In genomic region chr2:73892631-73893329, GRCh38 we compare ENCODE assay signal across 13 cellular contexts. TPM values are rescaled to one million over a fixed set of nuclear protein-coding genes. Genes with fewer than 3 reads are reported as not detected.
DNase-seq lines count a peak whose midpoint lies in the region; ATAC-seq and TF ChIP-seq lines count a peak whose summit lies in the region.
"Had no signal": no experiment of that assay in that cellular context is flagged by ENCODE, and none has a peak within 500 bp of the region (broad histone marks: within the 10 kb centered on the region; RNA-seq: fewer than 3 reads in every experiment).

TSS of gene ACTG2 (plus strand) at chr2:73893008. CDS start at chr2:73901312, 8,304 bp downstream.

- TF ChIP-seq POLR2A in sigmoid colon (IDR thresholded peaks at IDR 0.05) = peak; percentile 87 to 97

- TF ChIP-seq CTCF in WI38 (IDR thresholded peaks at IDR 0.05; ENCODE audit: low read depth, low read length) = no peak
- no peak for TF ChIP-seq CTCF in sigmoid colon (IDR thresholded peaks at IDR 0.05)

- ATAC-seq in HG02870 (IDR thresholded peaks at IDR 0.05; ENCODE audit: unreplicated experiment) = no peak
- ATAC-seq: gastrocnemius medialis had no signal

- H3K4me1 Mint-ChIP-seq in activated CD4-positive, alpha-beta memory T cell treated with anti-CD3 and anti-CD28 coated beads for 36 hours (ENCODE audit: low read depth) = peaks cover 27% of the 10 kb centered on the region

- H3K36me3 ChIP-seq in sigmoid colon = peaks cover 27 to 41% (median 31%) of the 10 kb centered on the region in 4 donors
- H3K36me3 ChIP-seq: gastrocnemius medialis had no signal

- H3K36me3 Mint-ChIP-seq in activated CD4-positive, alpha-beta memory T cell treated with anti-CD3 and anti-CD28 coated beads for 36 hours = no peaks in the 10 kb centered on the region
- H3K36me3 Mint-ChIP-seq: CD14-positive monocyte had no signal

- H3K27me3 ChIP-seq in sigmoid colon = no peaks in the 10 kb centered on the region
- H3K27me3 ChIP-seq: gastrocnemius medialis had no signal

- peak within 1 kb of the TSS; percentile 90 to 99 (median 94) for H3K27ac ChIP-seq in sigmoid colon
- H3K27ac ChIP-seq: gastrocnemius medialis, VCaP had no signal

- peak; percentile 35 to 90 (median 70) for TF ChIP-seq EP300 in sigmoid colon (IDR thresholded peaks at IDR 0.05)

- intact Hi-C loops in sigmoid colon (cut with DNase I) = loop anchor here (2.0 kb wide), 2 partner anchors 22 to 54 kb away; no protein-coding TSS in a partner anchor
- intact Hi-C loops in activated CD4-positive, alpha-beta memory T cell treated with anti-CD3 and anti-CD28 coated beads for 36 hours (cut with micrococcal nuclease) = no loop called here

- CTCF ChIA-PET in activated CD4-positive, alpha-beta memory T cell treated with anti-CD3 and anti-CD28 coated beads for 36 hours (lab: Charles Lee) = no interaction called here

- DNase-seq in EL (peak; percentile 35), hepatic stellate cell (ENCODE audit: low spot score) (peak; percentile 17), sigmoid colon (peak; percentile 94), NCI-H2107 treated with DMSO at 0.1 percent for 48 hours (lab: John Stamatoyannopoulos, UW; ENCODE audit: unreplicated experiment) (no peak)
- no peak for DNase-seq in activated CD4-positive, alpha-beta memory T cell treated with anti-CD3 and anti-CD28 coated beads for 36 hours
- DNase-seq in stimulated activated CD4-positive, alpha-beta T cell treated with anti-CD3 and anti-CD28 coated beads, Interleukin-12 subunit alpha, Interleukin-12 subunit beta, amount 100 ng/mL, for 4 hours = no peak
- DNase-seq: gastrocnemius medialis, NCI-H510A treated with DMSO at 0.1 percent for 48 hours had no signal

- H3K27me3 Mint-ChIP-seq in activated CD4-positive, alpha-beta memory T cell treated with anti-CD3 and anti-CD28 coated beads for 36 hours = no peaks in the 10 kb centered on the region

- peaks cover 0 to 47% (median 41%) of the 10 kb centered on the region in 4 donors for H3K4me1 ChIP-seq in sigmoid colon
- H3K4me1 ChIP-seq: gastrocnemius medialis had no signal

- no peak within 1 kb of the TSS for H3K27ac Mint-ChIP-seq in activated CD4-positive, alpha-beta memory T cell treated with anti-CD3 and anti-CD28 coated beads for 36 hours

- POLR2A ChIA-PET in activated CD4-positive, alpha-beta memory T cell treated with anti-CD3 and anti-CD28 coated beads for 36 hours (lab: Charles Lee) = no interaction called here

- WGBS in sigmoid colon, 2 donors = 68 to 69% methylated on average over 15 of the region's 15 CpGs

- no peaks in the 10 kb centered on the region for H3K9me3 Mint-ChIP-seq in activated CD4-positive, alpha-beta memory T cell treated with anti-CD3 and anti-CD28 coated beads for 36 hours

- no peaks in the 10 kb centered on the region for H3K9me3 ChIP-seq in sigmoid colon
- H3K9me3 ChIP-seq: gastrocnemius medialis had no signal

- H3K4me3 ChIP-seq in WI38 (ENCODE audit: low read depth, low read length) = peak within 1 kb of the TSS; percentile 65
- peak within 1 kb of the TSS; percentile 58 to 79 (median 75) for H3K4me3 ChIP-seq in sigmoid colon

- no peak within 1 kb of the TSS for H3K4me3 Mint-ChIP-seq in activated CD4-positive, alpha-beta memory T cell treated with anti-CD3 and anti-CD28 coated beads for 36 hours
- H3K4me3 Mint-ChIP-seq: CD14-positive monocyte had no signal

RNA-seq across cellular contexts. Expression of gene ACTG2, which starts in this region (rescaled TPM):
- over 10,000 TPM in 1 of 4 donors, 1,000 to 10,000 TPM in 3; 3,612 to 10,290 (median 5,643) TPM for total RNA-seq in sigmoid colon
- polyA plus RNA-seq in sigmoid colon = 100 to 1,000 TPM in 2 of 3 donors, 10 to 100 TPM in 1; 16.9 to 441 (median 104) TPM
- total RNA-seq in activated CD4-positive, alpha-beta memory T cell treated with anti-CD3 and anti-CD28 coated beads for 36 hours = not detected
- total RNA-seq: MCF 10A had no signal
- polyA plus RNA-seq: CD14-positive monocyte had no signal

Comparison
In these comparisons a context has a peak if more than half of its experiments do, and no peak if none do; other contexts are left out.
1. RNA of gene ACTG2 (total RNA-seq): 3,612 to 10,290 TPM in sigmoid colon; not detected in activated CD4-positive, alpha-beta memory T cell treated with anti-CD3 and anti-CD28 coated beads for 36 hours; every median in the first group is over 1,000 times any median in the second.
2. DNase-seq: peak in EL (single experiment), hepatic stellate cell (single experiment) and sigmoid colon (single experiment); none in activated CD4-positive, alpha-beta memory T cell treated with anti-CD3 and anti-CD28 coated beads for 36 hours (single experiment), stimulated activated CD4-positive, alpha-beta T cell treated with anti-CD3 and anti-CD28 coated beads, Interleukin-12 subunit alpha, Interleukin-12 subunit beta, amount 100 ng/mL, for 4 hours (single experiment) and NCI-H2107 treated with DMSO at 0.1 percent for 48 hours (single experiment).